In genomic region chr1:2412395-2412772, GRCh38 we compare ENCODE assay signal across 8 cellular contexts. TPM values are rescaled to one million over a fixed set of nuclear protein-coding genes. Genes with fewer than 3 reads are reported as not detected.
DNase-seq lines count a peak whose midpoint lies in the region; ATAC-seq and TF ChIP-seq lines count a peak whose summit lies in the region.

PEX10 (minus strand) TSS chr1:2412564; CDS start chr1:2412502, 62 bp downstream.

- H3K79me2 ChIP-seq in hepatocyte: peaks cover 15% of the 10 kb centered on the region

- H3K4me3 ChIP-seq in hepatocyte (peak within 1 kb of the TSS; percentile 90), aorta (ENCODE audit: low read length in 2 of 2) (peak within 1 kb of the TSS; percentile 67 to 68)

- H3K4me1 ChIP-seq in hepatocyte (ENCODE audit: insufficient read depth) (peaks cover 22% of the 10 kb centered on the region), aorta (ENCODE audit: control insufficient read depth in 1 of 2, insufficient read depth in 2 of 2, low read length in 2 of 2) (no peaks in the 10 kb centered on the region)

- no peak for TF ChIP-seq CTCF in hepatocyte (IDR thresholded peaks at IDR 0.05; ENCODE audit: poor library complexity)

- no peaks in the 10 kb centered on the region for H4K20me1 ChIP-seq in hepatocyte (ENCODE audit: insufficient read depth, poor library complexity, severe bottlenecking)

- DNase-seq in NCI-H2029 treated with DMSO at 0.1 percent for 48 hours (lab: John Stamatoyannopoulos, UW) (peak; percentile 46), T1000 (lab: John Stamatoyannopoulos, UW) (peak; percentile 97), astrocyte of the hippocampus (ENCODE audit: low read depth, low spot score) (peak; percentile 99), hepatocyte (ENCODE audit: low spot score) (peak; percentile 99), renal cortical epithelial cell (ENCODE audit: low read depth) (peak; percentile 81), aorta (peak; percentile 98 to 100)

- H3K36me3 ChIP-seq in hepatocyte (replicated peaks; ENCODE audit: insufficient read depth, low read depth): no peaks in the 10 kb centered on the region
- H3K36me3 ChIP-seq in aorta (ENCODE audit: control insufficient read depth in 1 of 2, insufficient read depth in 2 of 2, low read length in 1 of 2): no peaks in the 10 kb centered on the region

- WGBS in hepatocyte (ENCODE audit: low lambda C conversion rate, missing lambda C conversion rate): 3% methylated on average over 27 of the region's 55 CpGs
- 0 to 1% methylated on average over 27 to 55 of the region's 55 CpGs for WGBS in aorta, 2 donors

- peak; percentile 84 for ATAC-seq in GM18511 (IDR thresholded peaks at IDR 0.05; ENCODE audit: unreplicated experiment)
- peak; percentile 74 for ATAC-seq in HG03025 (IDR thresholded peaks at IDR 0.05; ENCODE audit: low FRiP score, unreplicated experiment)
- ATAC-seq in aorta (ENCODE audit: low FRiP score): peak; percentile 95

- H3K4me2 ChIP-seq in hepatocyte: peak within 1 kb of the TSS; percentile 99

- H3K27ac ChIP-seq in hepatocyte (peak within 1 kb of the TSS; percentile 99), aorta (ENCODE audit: low read depth in 1 of 2, low read length in 2 of 2) (peak within 1 kb of the TSS in 1 of 2 donors; percentile 53)

- H3K9me3 ChIP-seq in hepatocyte (ENCODE audit: low read depth) (no peaks in the 10 kb centered on the region), aorta (ENCODE audit: control insufficient read depth, low read length) (no peaks in the 10 kb centered on the region)

- peak within 1 kb of the TSS; percentile 43 for H2AFZ ChIP-seq in hepatocyte

- no peaks in the 10 kb centered on the region for H3K9me2 ChIP-seq in hepatocyte (replicated peaks; ENCODE audit: insufficient read depth)

- intact Hi-C loops in aorta (cut with DNase I): loop anchor here in 1 of 2 donors (1.0 to 5.0 kb wide), 2 partner anchors 115 to 174 kb away; partner anchors contain the start of genes PANK4 and PRXL2B

- H3K27me3 ChIP-seq in hepatocyte: no peaks in the 10 kb centered on the region
- H3K27me3 ChIP-seq in aorta (ENCODE audit: control insufficient read depth in 1 of 2, insufficient read depth in 2 of 2, low read length in 1 of 2): no peaks in the 10 kb centered on the region

RNA-seq across cellular contexts. Expression of gene PEX10, which starts in this region (rescaled TPM):
- 25.5 and 31.6 TPM in 2 replicates for total RNA-seq in hepatocyte
- polyA plus RNA-seq in hepatocyte: 24.7 and 25.9 TPM in 2 replicates
- total RNA-seq in renal cortical epithelial cell: 37.7 and 38.0 TPM in 2 replicates
- 10 to 100 TPM in 1 of 2 donors, 1 to 10 TPM in 1; 9.8 to 13.1 TPM for total RNA-seq in aorta
- polyA plus RNA-seq in aorta: 10 to 100 TPM in 1 of 2 donors, 1 to 10 TPM in 1; 4.0 to 15.3 TPM

Comparison
In these comparisons a context has a peak if more than half of its experiments do, and no peak if none do; other contexts are left out.
1. DNase-seq: peak in every context shown above with its lines; median percentile 99 in astrocyte of the hippocampus; 99 in hepatocyte; 99 in aorta; 97 in T1000; 81 in renal cortical epithelial cell; 46 in NCI-H2029 treated with DMSO at 0.1 percent for 48 hours.